In genomic region chr1:118988186-118989005, GRCh38 we compare ENCODE assay signal across 7 cellular contexts. TPM values are rescaled to one million over a fixed set of nuclear protein-coding genes. Genes with fewer than 3 reads are reported as not detected.
A peak's percentile ranks its signal among the peaks of the same experiment; 100 is the strongest.
DNase-seq lines count a peak whose midpoint lies in the region; ATAC-seq and TF ChIP-seq lines count a peak whose summit lies in the region.

Gene TBX15, minus strand, starts transcription at chr1:118988343. Its CDS starts 548 bp downstream, at chr1:118987795.

- H3K9me3 ChIP-seq in stomach smooth muscle (ENCODE audit: control insufficient read depth in 2 of 2, low read length in 2 of 2) (peaks cover 8 to 9% of the 10 kb centered on the region in 2 donors), body of pancreas (peaks cover 0 to 5% (median 0%) of the 10 kb centered on the region in 3 donors)

- peaks cover 93 to 98% of the 10 kb centered on the region in 2 donors for H3K27me3 ChIP-seq in stomach smooth muscle (ENCODE audit: control insufficient read depth in 1 of 2, insufficient read depth in 2 of 2, low read length in 2 of 2)
- peaks cover 4 to 86% of the 10 kb centered on the region in 2 donors for H3K27me3 ChIP-seq in body of pancreas

- WGBS in body of pancreas, 2 donors, result 9 to 15% methylated on average over 31 of the region's 31 CpGs

- peak within 1 kb of the TSS; percentile 39 to 59 for H3K4me3 ChIP-seq in cardiac fibroblast (replicated peaks in 1 of 2; ENCODE audit: low read depth in 2 of 2, low read length in 2 of 2)
- H3K4me3 ChIP-seq in stomach smooth muscle (ENCODE audit: low read length in 2 of 2), result peak within 1 kb of the TSS; percentile 51 to 72
- peak within 1 kb of the TSS in 1 of 2 donors; percentile 31 for H3K4me3 ChIP-seq in body of pancreas

- no peak for TF ChIP-seq POLR2A in body of pancreas (IDR thresholded peaks at IDR 0.05)

- peaks cover 7 to 31% (median 7%) of the 10 kb centered on the region in 3 donors for H3K4me1 Mint-ChIP-seq in IgD-negative memory B cell

- intact Hi-C loops in body of pancreas (cut with DNase I), result no loop called here

- peaks cover 0 to 29% (median 0%) of the 10 kb centered on the region in 3 donors for H3K9me3 Mint-ChIP-seq in IgD-negative memory B cell

- DNase-seq in cardiac fibroblast (ENCODE audit: low read depth in 2 of 2) (no peak), left lobe of liver (ENCODE audit: low spot score) (no peak), body of pancreas (no peak), NCI-H524 treated with DMSO at 0.1 percent for 48 hours (lab: John Stamatoyannopoulos, UW) (no peak)

- peaks cover 21% of the 10 kb centered on the region for H3K4me1 ChIP-seq in stomach smooth muscle (ENCODE audit: control insufficient read depth, insufficient read depth, low read length)
- peaks cover 37% of the 10 kb centered on the region for H3K4me1 ChIP-seq in body of pancreas

- peaks cover 85% of the 10 kb centered on the region for H3K27me3 Mint-ChIP-seq in IgD-negative memory B cell

- ATAC-seq in left lobe of liver (no peak), body of pancreas (no peak), HG02759 (IDR thresholded peaks at IDR 0.05; ENCODE audit: unreplicated experiment) (no peak)

- H3K9ac ChIP-seq in stomach smooth muscle (ENCODE audit: low read length in 2 of 2), result no peak within 1 kb of the TSS

- H3K36me3 Mint-ChIP-seq in IgD-negative memory B cell, result peaks cover 5% of the 10 kb centered on the region

- peak within 1 kb of the TSS; percentile 77 to 94 (median 86) for H3K27ac Mint-ChIP-seq in IgD-negative memory B cell

- peak within 1 kb of the TSS; percentile 57 to 81 (median 76) for H3K4me3 Mint-ChIP-seq in IgD-negative memory B cell

- H3K36me3 ChIP-seq in stomach smooth muscle (ENCODE audit: control insufficient read depth in 2 of 2, insufficient read depth in 2 of 2, low read length in 2 of 2), result no peaks in the 10 kb centered on the region
- no peaks in the 10 kb centered on the region for H3K36me3 ChIP-seq in body of pancreas (replicated peaks in 1 of 2; ENCODE audit: insufficient read depth in 1 of 2, low read depth in 2 of 2)

- no peak within 1 kb of the TSS for H3K27ac ChIP-seq in stomach smooth muscle (ENCODE audit: low read length)
- no peak within 1 kb of the TSS for H3K27ac ChIP-seq in body of pancreas

- TF ChIP-seq CTCF in cardiac fibroblast (IDR thresholded peaks at IDR 0.05; ENCODE audit: low read depth, low read length) (no peak), body of pancreas (IDR thresholded peaks at IDR 0.05) (no peak)

RNA-seq across cellular contexts. Expression of gene TBX15, which starts in this region (rescaled TPM):
- not detected for polyA plus RNA-seq in IgD-negative memory B cell
- total RNA-seq in left lobe of liver (15.0 TPM), body of pancreas (not detected)

Comparison
In these comparisons a context has a peak if more than half of its experiments do, and no peak if none do; other contexts are left out.
1. RNA of gene TBX15 (total RNA-seq): 15.0 TPM in left lobe of liver (single experiment); not detected in body of pancreas; every median in the first group is over 10 times any median in the second.